ENCODE assay signal across 8 cellular contexts in the genomic region with DNA sequence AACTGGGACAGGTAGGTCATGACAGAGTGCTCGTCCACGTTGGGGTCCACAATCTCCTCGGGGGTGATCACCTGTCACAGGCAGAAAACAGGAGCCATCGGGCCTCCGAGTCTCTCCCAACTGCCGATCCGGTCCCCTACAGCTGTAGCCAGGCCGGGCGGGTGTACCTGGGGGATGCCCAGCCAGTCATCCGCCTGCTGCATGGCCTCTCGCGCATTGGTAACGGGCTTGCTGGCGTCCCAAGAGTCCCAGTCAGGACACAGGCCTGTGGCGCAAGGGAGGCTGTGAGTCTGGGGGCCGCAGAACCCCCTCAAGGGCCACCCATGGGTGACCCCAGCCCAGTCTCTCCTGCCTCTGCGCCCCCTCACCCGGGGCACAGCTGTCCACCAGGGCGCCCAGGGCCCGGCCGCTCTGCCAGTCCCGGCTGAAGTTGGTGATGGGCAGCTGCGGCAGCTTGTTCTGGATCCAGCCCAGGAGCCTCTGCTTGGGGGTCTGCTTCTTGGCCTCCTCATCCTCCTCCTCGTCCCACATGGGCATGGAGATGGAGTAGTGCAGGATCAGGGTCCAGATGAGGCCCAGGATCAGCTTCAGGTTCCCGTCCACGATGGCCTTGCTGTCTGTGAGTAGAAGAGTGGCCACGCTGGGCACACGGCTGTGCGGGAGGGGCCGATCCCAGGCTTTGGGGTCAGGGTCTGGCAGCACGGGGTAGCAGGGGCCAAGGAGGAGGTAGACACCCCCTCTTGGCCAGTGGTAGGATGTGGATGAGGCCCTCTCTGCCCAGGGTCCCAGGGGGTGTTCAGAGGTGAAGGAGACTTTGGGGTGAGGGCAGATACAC. TPM values are rescaled to one million over a fixed set of nuclear protein-coding genes. Genes with fewer than 3 reads are reported as not detected.
DNase-seq lines count a peak whose midpoint lies in the region; ATAC-seq and TF ChIP-seq lines count a peak whose summit lies in the region.

No MANE protein-coding gene starts in this region.

- no peaks in the 10 kb centered on the region for H3K9me3 ChIP-seq in muscle layer of colon (ENCODE audit: low read length)

- H3K27ac Mint-ChIP-seq in activated naive CD4-positive, alpha-beta T cell treated with anti-CD3 and anti-CD28 coated beads, Interleukin-2, amount 10 ng/mL, durations not matched to agents 7 days and 5 days = peak overlapping the region; percentile 87
- H3K27ac Mint-ChIP-seq in MCF 10A (ENCODE audit: low read depth, unreplicated experiment) = peak overlapping the region; percentile 94
- H3K27ac Mint-ChIP-seq in type B pancreatic cell = peak overlapping the region; percentile 61

- TF ChIP-seq CTCF in MCF 10A (IDR thresholded peaks at IDR 0.05; ENCODE audit: unreplicated experiment) (no peak), type B pancreatic cell (conservative IDR thresholded peaks at IDR 0.05) (no peak)

- BruUV-seq in MCF 10A (replicated peaks; lab: Mats Ljungman, UMichigan) = no TSS peak

- H3K36me3 ChIP-seq in muscle layer of colon (ENCODE audit: insufficient read depth, low read length) = peaks cover 54% of the 10 kb centered on the region

- peak overlapping the region; percentile 85 for H3K9ac ChIP-seq in muscle layer of colon (ENCODE audit: low read length)

- peak overlapping the region; percentile 84 for H3K27ac ChIP-seq in muscle layer of colon (ENCODE audit: low read depth, low read length)

- CTCF ChIA-PET in activated naive CD4-positive, alpha-beta T cell treated with anti-CD3 and anti-CD28 coated beads, Interleukin-2, amount 10 ng/mL, durations not matched to agents 7 days and 5 days (lab: Charles Lee) = no interaction called here
- CTCF ChIA-PET in MCF 10A (lab: Yijun Ruan, JAX) = interaction anchor here (0.7 to 2.0 kb wide), 2 partner anchors 16 to 31 kb away, joined by 4 to 6 read pairs; no protein-coding TSS in a partner anchor

- no peak for ATAC-seq in HG02973 (IDR thresholded peaks at IDR 0.05; ENCODE audit: unreplicated experiment)

- H3K9me3 Mint-ChIP-seq in activated naive CD4-positive, alpha-beta T cell treated with anti-CD3 and anti-CD28 coated beads, Interleukin-2, amount 10 ng/mL, durations not matched to agents 7 days and 5 days = no peaks in the 10 kb centered on the region
- H3K9me3 Mint-ChIP-seq in MCF 10A (ENCODE audit: unreplicated experiment) (no peaks in the 10 kb centered on the region), type B pancreatic cell (no peaks in the 10 kb centered on the region)

- H3K4me3 ChIP-seq in muscle layer of colon (ENCODE audit: low read depth in 1 of 2, low read length in 2 of 2) = peak overlapping the region; percentile 52 to 63

- POLR2A ChIA-PET in MCF 10A (lab: Yijun Ruan, JAX) = interaction anchor here (0.6 to 1.1 kb wide), 4 partner anchors 21 to 429 kb away, joined by 3 to 5 read pairs (median 4); no protein-coding TSS in a partner anchor

- H3K4me3 Mint-ChIP-seq in activated naive CD4-positive, alpha-beta T cell treated with anti-CD3 and anti-CD28 coated beads, Interleukin-2, amount 10 ng/mL, durations not matched to agents 7 days and 5 days = peak overlapping the region; percentile 91
- H3K4me3 Mint-ChIP-seq in MCF 10A (ENCODE audit: unreplicated experiment) (peak overlapping the region; percentile 75), type B pancreatic cell (peak overlapping the region; percentile 68)

- H3K4me1 ChIP-seq in muscle layer of colon (ENCODE audit: insufficient read depth, low read length) = peaks cover 31% of the 10 kb centered on the region

- intact Hi-C loops in MCF 10A (cut with micrococcal nuclease) = no loop called here

- H3K27me3 ChIP-seq in muscle layer of colon (ENCODE audit: control insufficient read depth in 1 of 2, insufficient read depth in 2 of 2, low read length in 2 of 2) = peaks cover 0 to 4% of the 10 kb centered on the region in 2 donors

- peaks cover 28% of the 10 kb centered on the region for H3K4me1 Mint-ChIP-seq in activated naive CD4-positive, alpha-beta T cell treated with anti-CD3 and anti-CD28 coated beads, Interleukin-2, amount 10 ng/mL, durations not matched to agents 7 days and 5 days
- H3K4me1 Mint-ChIP-seq in MCF 10A (ENCODE audit: insufficient read depth, unreplicated experiment) = peaks cover 8% of the 10 kb centered on the region
- H3K4me1 Mint-ChIP-seq in type B pancreatic cell (ENCODE audit: unreplicated experiment) = no peaks in the 10 kb centered on the region

- H3K27me3 Mint-ChIP-seq in activated naive CD4-positive, alpha-beta T cell treated with anti-CD3 and anti-CD28 coated beads, Interleukin-2, amount 10 ng/mL, durations not matched to agents 7 days and 5 days = no peaks in the 10 kb centered on the region
- no peaks in the 10 kb centered on the region for H3K27me3 Mint-ChIP-seq in MCF 10A (ENCODE audit: insufficient read depth, unreplicated experiment)
- no peaks in the 10 kb centered on the region for H3K27me3 Mint-ChIP-seq in type B pancreatic cell

- peaks cover 21% of the 10 kb centered on the region for H3K36me3 Mint-ChIP-seq in activated naive CD4-positive, alpha-beta T cell treated with anti-CD3 and anti-CD28 coated beads, Interleukin-2, amount 10 ng/mL, durations not matched to agents 7 days and 5 days
- H3K36me3 Mint-ChIP-seq in MCF 10A (ENCODE audit: insufficient read depth, unreplicated experiment) (peaks cover 49% of the 10 kb centered on the region), type B pancreatic cell (peaks cover 3% of the 10 kb centered on the region)

- no peak for DNase-seq in activated naive CD4-positive, alpha-beta T cell treated with anti-CD3 and anti-CD28 coated beads, Interleukin-2, amount 10 ng/mL, durations not matched to agents 7 days and 5 days
- no peak for DNase-seq in activated naive CD4-positive, alpha-beta T cell treated with Interleukin-2 at 50 U/mL for 16 hours
- DNase-seq in MCF 10A (ENCODE audit: unreplicated experiment) (no peak), type B pancreatic cell (ENCODE audit: extremely low spot score, unreplicated experiment) (no peak), SIG-M5 (lab: John Stamatoyannopoulos, UW) (no peak)
- no peak for DNase-seq in stimulated activated CD8-positive, alpha-beta memory T cell treated with anti-CD3 and anti-CD28 coated beads, Interleukin-4, amount 100 ng/mL, for 48 hours

RNA-seq across cellular contexts. Expression of a gene that starts 6.7 kb away (rescaled TPM):
- total RNA-seq in MCF 10A (2022) (1,218 and 1,231 TPM in 2 replicates), type B pancreatic cell (ENCODE audit: low replicate concordance) (806 and 851 TPM in 2 replicates)

RNA-seq across cellular contexts. Expression of a gene that starts 11.4 kb away (rescaled TPM):
- 94.5 and 107 TPM in 2 replicates for total RNA-seq in MCF 10A (2022)
- 56.7 and 62.7 TPM in 2 replicates for total RNA-seq in type B pancreatic cell (ENCODE audit: low replicate concordance)

RNA-seq across cellular contexts. Expression of a gene that starts 30.5 kb away (rescaled TPM):
- total RNA-seq in MCF 10A (2022) (3,490 and 3,785 TPM in 2 replicates), type B pancreatic cell (ENCODE audit: low replicate concordance) (2,880 and 3,042 TPM in 2 replicates)

RNA-seq across cellular contexts. Expression of a gene that starts 41.4 kb away (rescaled TPM):
- 20.5 and 21.2 TPM in 2 replicates for total RNA-seq in MCF 10A (2022)
- total RNA-seq in type B pancreatic cell (ENCODE audit: low replicate concordance) = 13.3 and 14.4 TPM in 2 replicates

RNA-seq across cellular contexts. Expression of a gene that starts 43.6 kb away (rescaled TPM):
- total RNA-seq in MCF 10A (2022) (48.0 and 59.1 TPM in 2 replicates), type B pancreatic cell (ENCODE audit: low replicate concordance) (30.5 and 46.1 TPM in 2 replicates)
